23 cellular contexts compared by ENCODE assay signal in the genomic region with DNA sequence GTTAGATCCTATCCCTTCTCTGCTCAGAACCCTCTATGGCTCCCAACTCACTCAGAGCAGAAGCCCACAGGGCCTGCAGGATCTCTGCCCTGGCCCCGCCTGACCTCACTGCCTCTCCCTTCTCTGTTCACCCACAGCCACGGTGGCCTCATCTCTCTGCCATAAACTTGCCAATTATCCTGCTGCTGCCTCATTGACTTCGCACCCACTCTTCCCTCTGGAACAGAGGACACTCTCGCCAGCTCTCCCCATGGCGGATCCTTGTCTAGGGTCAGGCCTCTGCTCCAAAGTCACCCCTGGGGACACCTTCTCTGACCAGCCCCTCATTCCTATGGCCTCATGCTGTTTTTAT.
DNase-seq lines count a peak whose midpoint lies in the region; ATAC-seq, FAIRE-seq and TF ChIP-seq lines count a peak whose summit lies in the region.
"Had no signal": no experiment of that assay in that cellular context is flagged by ENCODE, and none has a peak within 500 bp of the region (broad histone marks: within the 10 kb centered on the region; RNA-seq: fewer than 3 reads in every experiment).

No MANE protein-coding gene starts in this region.

- no peak overlapping the region for H4K8ac ChIP-seq in trophoblast cell (ENCODE audit: low read depth, low read length)

- no peak overlapping the region for H3K23ac ChIP-seq in trophoblast cell (ENCODE audit: low read length)

- H2BK5ac ChIP-seq in trophoblast cell (ENCODE audit: low read depth, low read length, poor library complexity): peak overlapping the region; percentile 24

- H3K27ac Mint-ChIP-seq in stimulated activated naive CD8-positive, alpha-beta T cell treated with anti-CD3 and anti-CD28 coated beads, Interleukin-15, Interleukin-2, amounts not matched to agents 100 ng/mL and 50 ng/mL, for 24 hours: peak overlapping the region; percentile 61
- H3K27ac Mint-ChIP-seq: activated naive CD8-positive, alpha-beta T cell treated with anti-CD3 and anti-CD28 coated beads for 36 hours; IgD-negative memory B cell; immature natural killer cell; nephron had no signal

- H3K4me2 ChIP-seq in HepG2 (ENCODE audit: low read depth, low read length): no peak overlapping the region
- H3K4me2 ChIP-seq in trophoblast cell (ENCODE audit: low read length): no peak overlapping the region

- no peak for TF ChIP-seq CTCF in HepG2 (CRISPR knock-in tag; IDR thresholded peaks at IDR 0.05)
- TF ChIP-seq CTCF in foreskin fibroblast (IDR thresholded peaks at IDR 0.05; ENCODE audit: low read depth, low read length): no peak

- no peak for FAIRE-seq in HepG2 (lab: Jason Lieb, UNC)
- FAIRE-seq: D721Med had no signal

- DNase-seq in stimulated activated naive CD8-positive, alpha-beta T cell treated with anti-CD3 and anti-CD28 coated beads, Interleukin-15, Interleukin-2, amounts not matched to agents 100 U/mL and 50 U/mL, for 24 hours: no peak
- DNase-seq in HepG2 (ENCODE audit: low spot score): no peak
- DNase-seq in trophoblast cell: peak; percentile 43 to 58
- no peak for DNase-seq in SKM-1 treated with dmso at 0.1 percent for 144 hours (lab: John Stamatoyannopoulos, UW; ENCODE audit: unreplicated experiment)
- DNase-seq in foreskin fibroblast: no peak
- DNase-seq: activated CD4-positive, CD25-positive, alpha-beta regulatory T cell; activated CD8-positive, alpha-beta memory T cell treated with anti-CD3 and anti-CD28 coated beads for 24 hours; activated naive CD8-positive, alpha-beta T cell treated with anti-CD3 and anti-CD28 coated beads for 36 hours; activated T-cell treated with anti-CD3 and anti-CD28 coated beads, Interleukin-2, amount 50 U/mL, for 48 hours; body of pancreas; heart right ventricle; immature natural killer cell; MG63; NCI-H1436; NCI-H526 treated with DMSO at 0.1 percent for 48 hours had no signal

- no peaks in the 10 kb centered on the region for H3K4me1 Mint-ChIP-seq in stimulated activated naive CD8-positive, alpha-beta T cell treated with anti-CD3 and anti-CD28 coated beads, Interleukin-15, Interleukin-2, amounts not matched to agents 100 ng/mL and 50 ng/mL, for 24 hours (ENCODE audit: low read depth)
- H3K4me1 Mint-ChIP-seq: activated naive CD8-positive, alpha-beta T cell treated with anti-CD3 and anti-CD28 coated beads for 36 hours; IgD-negative memory B cell had no signal

- H3K4me3 Mint-ChIP-seq in stimulated activated naive CD8-positive, alpha-beta T cell treated with anti-CD3 and anti-CD28 coated beads, Interleukin-15, Interleukin-2, amounts not matched to agents 100 ng/mL and 50 ng/mL, for 24 hours: no peak overlapping the region
- H3K4me3 Mint-ChIP-seq: activated naive CD8-positive, alpha-beta T cell treated with anti-CD3 and anti-CD28 coated beads for 36 hours; IgD-negative memory B cell; immature natural killer cell; nephron had no signal

- H3K9me3 Mint-ChIP-seq in stimulated activated naive CD8-positive, alpha-beta T cell treated with anti-CD3 and anti-CD28 coated beads, Interleukin-15, Interleukin-2, amounts not matched to agents 100 ng/mL and 50 ng/mL, for 24 hours: no peaks in the 10 kb centered on the region
- H3K9me3 Mint-ChIP-seq: activated naive CD8-positive, alpha-beta T cell treated with anti-CD3 and anti-CD28 coated beads for 36 hours; IgD-negative memory B cell; immature natural killer cell; nephron had no signal

- peaks cover 96% of the 10 kb centered on the region for H3K4me1 ChIP-seq in HepG2 (ENCODE audit: insufficient read depth, low read length)
- peaks cover 17 to 22% of the 10 kb centered on the region in 2 experiments for H3K4me1 ChIP-seq in trophoblast cell (ENCODE audit: control insufficient read depth in 1 of 2, insufficient read depth in 2 of 2, low read length in 2 of 2)

- WGBS in HepG2 (ENCODE audit: low lambda C conversion rate): 82% methylated on average over 5 of the region's 5 CpGs
- no CpG with 5 or more reads among the region's 5 CpGs for WGBS in trophoblast cell (ENCODE audit: extremely low coverage, insufficient coverage, insufficient read length)

- TF ChIP-seq RAD21 in HepG2 (CRISPR knock-in tag; IDR thresholded peaks at IDR 0.05): no peak

- in situ Hi-C loops in HepG2 (cut with HindIII; ENCODE audit: extremely low pct_ligation_motif_present, low pct_unique_long_range_greater_than_20kb): no loop called here

- BruUV-seq in HepG2 (replicated peaks; lab: Mats Ljungman, UMichigan): no TSS peak

- peaks cover 20% of the 10 kb centered on the region for H3K79me1 ChIP-seq in trophoblast cell (ENCODE audit: low read length)

- no peak overlapping the region for H3K4ac ChIP-seq in trophoblast cell (ENCODE audit: low read depth, low read length)

- H4K12ac ChIP-seq in trophoblast cell (ENCODE audit: low read depth, low read length): no peak overlapping the region

- no peaks in the 10 kb centered on the region for H3K79me2 ChIP-seq in HepG2 (ENCODE audit: insufficient read depth, low read length)
- H3K79me2 ChIP-seq in trophoblast cell (ENCODE audit: control insufficient read depth, insufficient read depth, low read length, poor library complexity): peaks cover 2% of the 10 kb centered on the region

- POLR2A ChIA-PET in HepG2 (lab: Yijun Ruan, JAX): interaction anchor here (1.1 to 4.8 kb wide), 2 partner anchors 15 to 88 kb away, joined by 4 to 43 read pairs; a partner anchor contains a TSS

- no peaks in the 10 kb centered on the region for H3K36me3 ChIP-seq in HepG2 (replicated peaks in 1 of 2; ENCODE audit: control insufficient read depth in 1 of 2, insufficient read depth in 2 of 2, low read length in 2 of 2)
- no peaks in the 10 kb centered on the region for H3K36me3 ChIP-seq in trophoblast cell (ENCODE audit: control insufficient read depth in 1 of 2, insufficient read depth in 2 of 2, low read length in 2 of 2)
- H3K36me3 ChIP-seq: heart right ventricle, MG63 had no signal

- H3K27me3 Mint-ChIP-seq in stimulated activated naive CD8-positive, alpha-beta T cell treated with anti-CD3 and anti-CD28 coated beads, Interleukin-15, Interleukin-2, amounts not matched to agents 100 ng/mL and 50 ng/mL, for 24 hours: peaks cover 9% of the 10 kb centered on the region

- intact Hi-C loops in HepG2 (cut with micrococcal nuclease; ENCODE audit: unreplicated experiment): no loop called here

- H2AFZ ChIP-seq in HepG2 (ENCODE audit: low read length) (no peak overlapping the region), trophoblast cell (ENCODE audit: insufficient read depth, low read length, poor library complexity) (no peak overlapping the region)

- H3K9me3 ChIP-seq in HepG2 (ENCODE audit: low read length) (no peaks in the 10 kb centered on the region), trophoblast cell (ENCODE audit: insufficient read depth, low read depth, low read length) (no peaks in the 10 kb centered on the region)
- H3K9me3 ChIP-seq: body of pancreas, heart right ventricle, MG63 had no signal

- TF ChIP-seq EP300 in HepG2 (IDR thresholded peaks at IDR 0.05; ENCODE audit: low read depth in 2 of 2, low read length in 2 of 2) (no peak), HepG2 (CRISPR knock-in tag; IDR thresholded peaks at IDR 0.05; ENCODE audit: borderline replicate concordance) (no peak)

- H2BK12ac ChIP-seq in trophoblast cell (ENCODE audit: low read length): peak overlapping the region; percentile 20

- TF ChIP-seq POLR2A in HepG2 (IDR thresholded peaks at IDR 0.05; ENCODE audit: insufficient read depth in 1 of 2, low read depth in 2 of 2, low read length in 2 of 2): no peak

- H3K4me3 ChIP-seq in HepG2 (replicated peaks in 1 of 3; ENCODE audit: insufficient read depth in 1 of 3, low read depth in 2 of 3, low read length in 3 of 3) (no peak overlapping the region), trophoblast cell (ENCODE audit: low read depth, low read length) (no peak overlapping the region), foreskin fibroblast (ENCODE audit: low read depth in 1 of 2, low read length in 2 of 2) (no peak overlapping the region)
- H3K4me3 ChIP-seq: body of pancreas, MG63, SK-N-MC had no signal

- peak overlapping the region; percentile 41 for H3K14ac ChIP-seq in trophoblast cell (ENCODE audit: low read length)

- no peak overlapping the region for H3K18ac ChIP-seq in trophoblast cell (ENCODE audit: low read length)

- H3K9ac ChIP-seq in HepG2 (ENCODE audit: insufficient read depth, low read depth, low read length): no peak overlapping the region
- no peak overlapping the region for H3K9ac ChIP-seq in trophoblast cell (ENCODE audit: low read length)

- H2AK5ac ChIP-seq in trophoblast cell (ENCODE audit: low read length): peak overlapping the region; percentile 45

- H3K27ac ChIP-seq in HepG2 (ENCODE audit: extremely low read length, insufficient read depth, low read length) (no peak overlapping the region), trophoblast cell (ENCODE audit: low read depth, low read length) (peak overlapping the region; percentile 57)
- H3K27ac ChIP-seq: C4-2B, SK-N-MC had no signal

- H2BK120ac ChIP-seq in trophoblast cell (ENCODE audit: insufficient read depth, low read length, poor library complexity): peak overlapping the region; percentile 40

- CTCF ChIA-PET in HepG2 (lab: Yijun Ruan, JAX; ENCODE audit: low intra/inter-chr PET ratio, low total read pairs): no interaction called here

- H3K36me3 Mint-ChIP-seq in stimulated activated naive CD8-positive, alpha-beta T cell treated with anti-CD3 and anti-CD28 coated beads, Interleukin-15, Interleukin-2, amounts not matched to agents 100 ng/mL and 50 ng/mL, for 24 hours (ENCODE audit: low read depth): no peaks in the 10 kb centered on the region
- H3K36me3 Mint-ChIP-seq: activated naive CD8-positive, alpha-beta T cell treated with anti-CD3 and anti-CD28 coated beads for 36 hours; IgD-negative memory B cell; immature natural killer cell had no signal

- no peak for ATAC-seq in stimulated activated naive CD8-positive, alpha-beta T cell treated with anti-CD3 and anti-CD28 coated beads, Interleukin-15, Interleukin-2, amounts not matched to agents 100 U/mL and 50 U/mL, for 24 hours
- ATAC-seq in HepG2 (no peak), GM18502 (IDR thresholded peaks at IDR 0.05; ENCODE audit: poor library complexity, unreplicated experiment) (no peak), GM21381 (IDR thresholded peaks at IDR 0.05; ENCODE audit: unreplicated experiment) (no peak)
- ATAC-seq: body of pancreas, heart right ventricle had no signal

- H3K27me3 ChIP-seq in HepG2 (ENCODE audit: control insufficient read depth in 1 of 2, insufficient read depth in 2 of 2, low read length in 2 of 2) (no peaks in the 10 kb centered on the region), trophoblast cell (ENCODE audit: insufficient read depth, low read length) (no peaks in the 10 kb centered on the region)
- H3K27me3 ChIP-seq: body of pancreas, heart right ventricle, MG63 had no signal

- H4K91ac ChIP-seq in trophoblast cell (ENCODE audit: low read depth, low read length): peak overlapping the region; percentile 65

- no peaks in the 10 kb centered on the region for H4K20me1 ChIP-seq in HepG2 (ENCODE audit: insufficient read depth, low read length)

TF ChIP-seq in HepG2, 621 proteins besides CTCF, POLR2A, EP300 and RAD21 (continues in another document):
- no peak for TF ChIP-seq ZNF782 (CRISPR knock-in tag; IDR thresholded peaks at IDR 0.05; ENCODE audit: borderline replicate concordance)

Comparison
In these comparisons a context has a peak if more than half of its experiments do, and no peak if none do; other contexts are left out.
1. DNase-seq: peak in trophoblast cell (2 of 2); none in stimulated activated naive CD8-positive, alpha-beta T cell treated with anti-CD3 and anti-CD28 coated beads, Interleukin-15, Interleukin-2, amounts not matched to agents 100 U/mL and 50 U/mL, for 24 hours (single experiment), HepG2 (single experiment), SKM-1 treated with dmso at 0.1 percent for 144 hours (single experiment) and foreskin fibroblast (0 of 2).